ENCODE assay signal across 11 cellular contexts in genomic region chr6:169035381-169036280, GRCh38.
DNase-seq lines count a peak whose midpoint lies in the region; ATAC-seq and TF ChIP-seq lines count a peak whose summit lies in the region.
"Had no signal": no experiment of that assay in that cellular context is flagged by ENCODE, and none has a peak within 500 bp of the region (broad histone marks: within the 10 kb centered on the region; RNA-seq: fewer than 3 reads in every experiment).

No MANE protein-coding gene starts in this region.

- intact Hi-C loops in lower lobe of right lung (cut with DNase I) = no loop called here

- no peak overlapping the region for H3K9ac ChIP-seq in stomach smooth muscle (ENCODE audit: low read length in 2 of 2)

- ATAC-seq in lower lobe of right lung (no peak), HG02852 (IDR thresholded peaks at IDR 0.05; ENCODE audit: unreplicated experiment) (no peak)
- ATAC-seq: Right ventricle myocardium inferior had no signal

- H3K27me3 ChIP-seq in kidney epithelial cell (ENCODE audit: control insufficient read depth, insufficient read depth, low read length) (no peaks in the 10 kb centered on the region), stomach smooth muscle (ENCODE audit: control insufficient read depth in 1 of 2, insufficient read depth in 2 of 2, low read length in 2 of 2) (no peaks in the 10 kb centered on the region), lower lobe of right lung (ENCODE audit: low read depth) (no peaks in the 10 kb centered on the region)
- H3K27me3 ChIP-seq: upper lobe of left lung had no signal

- TF ChIP-seq CTCF in astrocyte of the spinal cord (IDR thresholded peaks at IDR 0.05; ENCODE audit: low read depth, low read length) (no peak), kidney epithelial cell (IDR thresholded peaks at IDR 0.05; ENCODE audit: insufficient read depth, low read length, poor library complexity, severe bottlenecking) (no peak), lower lobe of right lung (IDR thresholded peaks at IDR 0.05) (no peak)

- H3K4me3 ChIP-seq in astrocyte of the spinal cord (ENCODE audit: low read depth, low read length) = no peak overlapping the region
- no peak overlapping the region for H3K4me3 ChIP-seq in kidney epithelial cell (ENCODE audit: low read depth, low read length)
- peak overlapping the region; percentile 56 to 61 for H3K4me3 ChIP-seq in stomach smooth muscle (ENCODE audit: low read length in 2 of 2)
- H3K4me3 ChIP-seq in lower lobe of right lung = no peak overlapping the region
- H3K4me3 ChIP-seq: upper lobe of left lung had no signal

- in situ Hi-C loops in astrocyte of the spinal cord (cut with HindIII; ENCODE audit: low sequenced_read_pairs) = no loop called here

- peak overlapping the region; percentile 70 for H3K27ac ChIP-seq in stomach smooth muscle (ENCODE audit: low read length)
- H3K27ac ChIP-seq in lower lobe of right lung = no peak overlapping the region
- H3K27ac ChIP-seq: upper lobe of left lung had no signal

- H3K9me3 ChIP-seq in stomach smooth muscle (ENCODE audit: control insufficient read depth in 2 of 2, low read length in 2 of 2) (no peaks in the 10 kb centered on the region), lower lobe of right lung (peaks cover 5% of the 10 kb centered on the region)

- DNase-seq in HT1080 (ENCODE audit: low read depth) = peak; percentile 23
- DNase-seq in astrocyte of the spinal cord (ENCODE audit: low read depth, low spot score) = peak; percentile 70
- peak; percentile 10 for DNase-seq in kidney epithelial cell (ENCODE audit: low read depth)
- no peak for DNase-seq in activated CD4-positive, alpha-beta T cell treated with anti-CD3 and anti-CD28 coated beads for 4 hours
- DNase-seq in DMS153 (lab: John Stamatoyannopoulos, UW) = no peak
- no peak for DNase-seq in lower lobe of right lung
- DNase-seq: NCI-H510A, upper lobe of left lung had no signal

- no peaks in the 10 kb centered on the region for H3K36me3 ChIP-seq in kidney epithelial cell (ENCODE audit: control insufficient read depth, insufficient read depth, low read length)
- H3K36me3 ChIP-seq in stomach smooth muscle (ENCODE audit: control insufficient read depth in 2 of 2, insufficient read depth in 2 of 2, low read length in 2 of 2) = no peaks in the 10 kb centered on the region
- H3K36me3 ChIP-seq in lower lobe of right lung = no peaks in the 10 kb centered on the region
- H3K36me3 ChIP-seq: upper lobe of left lung had no signal

- H3K4me1 ChIP-seq in stomach smooth muscle (ENCODE audit: control insufficient read depth, insufficient read depth, low read length) (peaks cover 11% of the 10 kb centered on the region), lower lobe of right lung (no peaks in the 10 kb centered on the region)
- H3K4me1 ChIP-seq: upper lobe of left lung had no signal

Comparison
In these comparisons a context has a peak if more than half of its experiments do, and no peak if none do; other contexts are left out.
1. DNase-seq: peak in HT1080 (single experiment), astrocyte of the spinal cord (single experiment) and kidney epithelial cell (single experiment); none in activated CD4-positive, alpha-beta T cell treated with anti-CD3 and anti-CD28 coated beads for 4 hours (0 of 2), DMS153 (single experiment) and lower lobe of right lung (single experiment).
2. H3K4me3 ChIP-seq: peak in stomach smooth muscle (2 of 2); none in astrocyte of the spinal cord (single experiment), kidney epithelial cell (single experiment) and lower lobe of right lung (single experiment).